31 cellular contexts compared by ENCODE assay signal in the genomic region with DNA sequence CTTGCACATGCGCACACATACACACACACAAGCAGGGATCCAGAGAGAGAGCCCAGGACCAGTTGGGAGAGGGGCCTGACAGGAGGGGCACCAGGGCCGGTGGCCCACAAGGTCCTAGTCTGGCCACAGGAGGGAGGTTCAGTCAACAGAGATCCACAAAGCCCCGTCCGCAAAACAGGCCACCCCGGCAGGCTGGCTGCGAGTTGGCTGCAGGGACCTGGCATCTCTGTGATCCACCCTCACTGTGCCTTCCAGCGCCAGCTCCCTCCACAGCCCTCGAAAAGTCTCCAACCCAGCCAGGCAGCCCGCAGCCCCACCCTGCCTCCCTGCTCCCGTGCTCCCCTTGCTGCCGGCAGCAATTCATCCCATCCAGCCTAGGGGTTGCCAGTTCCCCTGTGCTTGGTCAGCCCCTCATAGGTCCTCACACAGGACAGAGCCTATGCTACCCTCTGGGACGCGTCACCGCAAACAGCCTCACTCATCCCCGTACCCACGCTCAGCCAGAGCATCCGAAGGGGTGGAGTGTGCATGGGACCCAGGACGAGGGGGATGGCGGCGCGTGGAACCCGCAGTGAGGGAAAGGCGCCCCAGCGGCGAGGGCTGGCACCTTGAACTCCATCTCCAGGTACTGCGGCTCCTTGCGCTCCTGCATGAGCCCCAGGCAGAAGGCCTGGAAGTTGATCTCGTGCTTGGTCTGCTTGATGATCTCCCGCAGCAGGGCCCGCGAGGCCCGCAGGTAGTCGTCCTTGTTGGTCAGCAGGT. TPM values are rescaled to one million over a fixed set of nuclear protein-coding genes. Genes with fewer than 3 reads are reported as not detected.
"Had no signal": no experiment of that assay in that cellular context is flagged by ENCODE, and none has a peak within 500 bp of the region (broad histone marks: within the 10 kb centered on the region; RNA-seq: fewer than 3 reads in every experiment).

No MANE protein-coding gene starts in this region.

- ATAC-seq: naive thymus-derived CD8-positive, alpha-beta T cell; natural killer cell treated with Interleukin-12 subunit alpha and Interleukin-12 subunit beta and Interleukin-15 and Interleukin-18, amount 100 ng/mL, for 72 hours; psoas muscle; right cardiac atrium; right lobe of liver; stimulated activated effector memory CD8-positive, alpha-beta T cell treated with anti-CD3 and anti-CD28 coated beads, Interleukin-12 subunit alpha, Interleukin-12 subunit beta, amount 100 ng/mL, for 72 hours; stimulated activated naive B cell treated with anti-CD40 and anti-IgM and Interleukin-4, amounts not matched to agents 10 μg/mL and 1 μg/mL and 100 μg/mL, for 72 hours had no signal

- H3K4me1 Mint-ChIP-seq: nephron progenitor cell, neural crest cell had no signal

- H3K36me3 ChIP-seq: ovary, uterus had no signal

- H2AFZ ChIP-seq: parathyroid adenoma had no signal

- H3K9me3 ChIP-seq: ovary, psoas muscle, right lobe of liver, sigmoid colon, stomach, thoracic aorta, thyroid gland, tibial nerve, upper lobe of left lung, uterus had no signal

- H3K4me3 ChIP-seq: ovary, psoas muscle, right lobe of liver, sigmoid colon, stomach, thoracic aorta, thyroid gland, tibial nerve, upper lobe of left lung, uterus had no signal

- H3K27ac Mint-ChIP-seq: naive thymus-derived CD8-positive, alpha-beta T cell; natural killer cell treated with Interleukin-12 subunit alpha and Interleukin-12 subunit beta and Interleukin-15 and Interleukin-18, amount 100 ng/mL, for 72 hours; nephron progenitor cell; progenitor cell of endocrine pancreas; stimulated activated effector memory CD8-positive, alpha-beta T cell treated with anti-CD3 and anti-CD28 coated beads, Interleukin-12 subunit alpha, Interleukin-12 subunit beta, amount 100 ng/mL, for 72 hours; stimulated activated naive B cell treated with anti-CD40 and anti-IgM and Interleukin-4, amounts not matched to agents 10 μg/mL and 1 μg/mL and 100 μg/mL, for 72 hours; stimulated activated naive CD8-positive, alpha-beta T cell treated with anti-CD3 and anti-CD28 coated beads, Interleukin-15, Interleukin-2, amounts not matched to agents 100 ng/mL and 50 ng/mL, for 24 hours had no signal

- H3K4me3 Mint-ChIP-seq: natural killer cell treated with Interleukin-12 subunit alpha and Interleukin-12 subunit beta and Interleukin-15 and Interleukin-18, amount 100 ng/mL, for 72 hours; nephron progenitor cell; neural crest cell; stimulated activated effector memory CD8-positive, alpha-beta T cell treated with anti-CD3 and anti-CD28 coated beads, Interleukin-12 subunit alpha, Interleukin-12 subunit beta, amount 100 ng/mL, for 72 hours; stimulated activated naive B cell treated with anti-CD40 and anti-IgM and Interleukin-4, amounts not matched to agents 10 μg/mL and 1 μg/mL and 100 μg/mL, for 72 hours; stimulated activated naive CD8-positive, alpha-beta T cell treated with anti-CD3 and anti-CD28 coated beads, Interleukin-15, Interleukin-2, amounts not matched to agents 100 ng/mL and 50 ng/mL, for 24 hours had no signal

- H3K27me3 ChIP-seq: ovary, right lobe of liver, sigmoid colon, stomach, thyroid gland, tibial nerve, upper lobe of left lung, uterus had no signal

- FAIRE-seq: small intestine had no signal

- H3K4me1 ChIP-seq: parathyroid adenoma, right lobe of liver, thyroid gland, uterus had no signal

- H3K9ac ChIP-seq: parathyroid adenoma had no signal

- H3K27me3 Mint-ChIP-seq: naive thymus-derived CD8-positive, alpha-beta T cell; natural killer cell treated with Interleukin-12 subunit alpha and Interleukin-12 subunit beta and Interleukin-15 and Interleukin-18, amount 100 ng/mL, for 72 hours; progenitor cell of endocrine pancreas; stimulated activated naive B cell treated with anti-CD40 and anti-IgM and Interleukin-4, amounts not matched to agents 10 μg/mL and 1 μg/mL and 100 μg/mL, for 72 hours; stimulated activated naive CD8-positive, alpha-beta T cell treated with anti-CD3 and anti-CD28 coated beads, Interleukin-15, Interleukin-2, amounts not matched to agents 100 ng/mL and 50 ng/mL, for 24 hours had no signal

- DNase-seq: naive thymus-derived CD8-positive, alpha-beta T cell; nephron progenitor cell; occipital lobe; ovary; posterior cingulate gyrus; psoas muscle; right lobe of liver; sigmoid colon; small intestine; stimulated activated CD4-positive, alpha-beta T cell treated with anti-CD3 and anti-CD28 coated beads, Interleukin-15, amount 100 ng/mL, for 24 hours; stimulated activated CD4-positive, alpha-beta T cell treated with anti-CD3 and anti-CD28 coated beads, Interleukin-2, amount 100 ng/mL, for 24 hours; stimulated activated CD4-positive, alpha-beta T cell treated with anti-CD3 and anti-CD28 coated beads, Interleukin-2, amount 100 ng/mL, for 48 hours; stimulated activated CD4-positive, alpha-beta T cell treated with anti-CD3 and anti-CD28 coated beads, Interleukin-4, amount 100 ng/mL, for 24 hours; stimulated activated naive B cell treated with anti-CD40 and anti-IgM and Interleukin-4, amounts not matched to agents 10 μg/mL and 1 μg/mL and 100 μg/mL, for 72 hours; stimulated activated naive CD4-positive, alpha-beta T cell treated with Interleukin-2 at 50 U/mL for 16 hours; stomach; thyroid gland; trophoblast cell; uterus had no signal

- H3K79me2 ChIP-seq: parathyroid adenoma had no signal

- H3K9me3 Mint-ChIP-seq: naive thymus-derived CD8-positive, alpha-beta T cell; natural killer cell treated with Interleukin-12 subunit alpha and Interleukin-12 subunit beta and Interleukin-15 and Interleukin-18, amount 100 ng/mL, for 72 hours; nephron progenitor cell; neural crest cell; stimulated activated effector memory CD8-positive, alpha-beta T cell treated with anti-CD3 and anti-CD28 coated beads, Interleukin-12 subunit alpha, Interleukin-12 subunit beta, amount 100 ng/mL, for 72 hours; stimulated activated naive B cell treated with anti-CD40 and anti-IgM and Interleukin-4, amounts not matched to agents 10 μg/mL and 1 μg/mL and 100 μg/mL, for 72 hours; stimulated activated naive CD8-positive, alpha-beta T cell treated with anti-CD3 and anti-CD28 coated beads, Interleukin-15, Interleukin-2, amounts not matched to agents 100 ng/mL and 50 ng/mL, for 24 hours had no signal

- H3K27ac ChIP-seq: ovary, parathyroid adenoma, psoas muscle, right lobe of liver, sigmoid colon, stomach, thoracic aorta, thyroid gland, tibial nerve, upper lobe of left lung, uterus had no signal

RNA-seq across cellular contexts. Expression of a gene that starts 59.3 kb away (rescaled TPM):
- total RNA-seq: naive thymus-derived CD8-positive, alpha-beta T cell; natural killer cell treated with Interleukin-12 subunit alpha and Interleukin-12 subunit beta and Interleukin-15 and Interleukin-18, amount 100 ng/mL, for 72 hours; neural crest cell; occipital lobe; skeletal muscle tissue; temporal lobe had no signal
